ENCODE assay signal across 21 cellular contexts in genomic region chr5:68920888-68921287, GRCh38.
DNase-seq lines count a peak whose midpoint lies in the region; ATAC-seq, FAIRE-seq and TF ChIP-seq lines count a peak whose summit lies in the region.
"Had no signal": no experiment of that assay in that cellular context is flagged by ENCODE, and none has a peak within 500 bp of the region (broad histone marks: within the 10 kb centered on the region; RNA-seq: fewer than 3 reads in every experiment).

No MANE protein-coding gene starts in this region.

- H3K9ac ChIP-seq in H1 (replicated peaks in 1 of 4; ENCODE audit: extremely low read depth in 1 of 4, low read depth in 3 of 4, low read length in 3 of 4) (no peak overlapping the region), iPS-20b (ENCODE audit: low read depth, low read length) (peak overlapping the region; percentile 30; the same call in 1 of the 2 replicates)
- H3K9ac ChIP-seq: BLaER1 had no signal

- peak overlapping the region; percentile 94 for H3K4ac ChIP-seq in H1 (replicated peaks; ENCODE audit: insufficient read length, low read depth, low read length)

- H2BK5ac ChIP-seq in H1 (ENCODE audit: low read depth, low read length), result peak overlapping the region; percentile 98

- peak; percentile 31 to 43 for ATAC-seq in natural killer cell treated with Interleukin-12 subunit alpha and Interleukin-12 subunit beta and Interleukin-15 and Interleukin-18, amount 100 ng/mL, for 72 hours
- ATAC-seq in natural killer cell (no peak), HG03378 (IDR thresholded peaks at IDR 0.05; ENCODE audit: unreplicated experiment) (no peak)
- ATAC-seq: A549, HepG2 had no signal

- no peaks in the 10 kb centered on the region for H3K4me1 Mint-ChIP-seq in natural killer cell treated with Interleukin-12 subunit alpha and Interleukin-12 subunit beta and Interleukin-15 and Interleukin-18, amount 100 ng/mL, for 72 hours (ENCODE audit: low read depth in 2 of 2)
- no peaks in the 10 kb centered on the region for H3K4me1 Mint-ChIP-seq in natural killer cell
- H3K4me1 Mint-ChIP-seq: CD14-positive monocyte; CD4-positive, alpha-beta memory T cell; IgD-negative memory B cell had no signal

- intact Hi-C loops in natural killer cell (cut with micrococcal nuclease) (no loop called here), ascending aorta (cut with DNase I) (no loop called here)

- peaks cover 0 to 22% (median 9%) of the 10 kb centered on the region in 4 experiments; a peak in 3 of 8 replicates for H3K36me3 ChIP-seq in H1 (ENCODE audit: control insufficient read depth in 2 of 4, insufficient read depth in 4 of 4, low read length in 3 of 4)
- H3K36me3 ChIP-seq in iPS-20b (ENCODE audit: insufficient read depth, low read depth, low read length), result peaks cover 8% of the 10 kb centered on the region; the same call in 1 of the 2 replicates
- no peaks in the 10 kb centered on the region for H3K36me3 ChIP-seq in ascending aorta
- H3K36me3 ChIP-seq: BLaER1, HAP-1 had no signal

- TF ChIP-seq CTCF in natural killer cell (IDR thresholded peaks at IDR 0.05) (no peak), H1 (IDR thresholded peaks at IDR 0.05; ENCODE audit: control extremely low read depth in 1 of 3, insufficient read depth in 1 of 3, low read depth in 1 of 3, low read length in 3 of 3) (no peak), ascending aorta (IDR thresholded peaks at IDR 0.05) (no peak)

- H3K23me2 ChIP-seq in H1 (ENCODE audit: low read depth, low read length), result no peaks in the 10 kb centered on the region

- peaks cover 0 to 6% of the 10 kb centered on the region in 2 donors for H3K27me3 Mint-ChIP-seq in natural killer cell treated with Interleukin-12 subunit alpha and Interleukin-12 subunit beta and Interleukin-15 and Interleukin-18, amount 100 ng/mL, for 72 hours
- peaks cover 0 to 5% of the 10 kb centered on the region in 2 donors for H3K27me3 Mint-ChIP-seq in natural killer cell (ENCODE audit: low read depth in 2 of 2)

- H3K79me2 ChIP-seq in H1 (ENCODE audit: control insufficient read depth in 1 of 2, insufficient read depth in 2 of 2, low read length in 2 of 2), result no peaks in the 10 kb centered on the region

- H2BK12ac ChIP-seq in H1 (ENCODE audit: low read depth, low read length), result peak overlapping the region; percentile 93; the same call in 1 of the 2 replicates

- H3K4me2 ChIP-seq in H1 (ENCODE audit: insufficient read depth in 1 of 2, low read depth in 2 of 2, low read length in 2 of 2), result no peak overlapping the region
- H3K4me2 ChIP-seq: A549, BLaER1 had no signal

- CTCF ChIA-PET in H1 (lab: Charles Lee; ENCODE audit: partially characterized antibody), result interaction anchor here (0.6 kb wide), 1 partner anchor 15 kb away, joined by 3 read pairs; no protein-coding TSS in a partner anchor

- H2BK120ac ChIP-seq in H1 (replicated peaks; ENCODE audit: low read depth, low read length), result peak overlapping the region; percentile 100

- H3K4me1 ChIP-seq in H1 (replicated peaks in 1 of 4; ENCODE audit: control insufficient read depth in 3 of 4, insufficient read depth in 4 of 4, low read length in 3 of 4) (peaks cover 2 to 22% (median 11%) of the 10 kb centered on the region in 4 experiments), iPS-20b (ENCODE audit: insufficient read depth, low read length) (peaks cover 27% of the 10 kb centered on the region), ascending aorta (no peaks in the 10 kb centered on the region)
- H3K4me1 ChIP-seq: BLaER1, HAP-1 had no signal

- TF ChIP-seq POLR2A in H1 (IDR thresholded peaks at IDR 0.05; ENCODE audit: control extremely low read depth in 1 of 2, low read depth in 2 of 2, low read length in 2 of 2), result no peak

- peak overlapping the region; percentile 96 for H3K18ac ChIP-seq in H1 (ENCODE audit: extremely low read depth, low read length)

- peak overlapping the region; percentile 99 for H4K5ac ChIP-seq in H1 (ENCODE audit: insufficient read length, low read depth, low read length)

- no peak overlapping the region for H3K14ac ChIP-seq in H1 (ENCODE audit: insufficient read length)

- peak overlapping the region; percentile 75; the same call in 1 of the 2 replicates for H3K27ac ChIP-seq in H1 (ENCODE audit: low read depth, low read length)
- peak overlapping the region; percentile 87 for H3K27ac ChIP-seq in iPS-20b (ENCODE audit: low read length)
- no peak overlapping the region for H3K27ac ChIP-seq in ascending aorta
- H3K27ac ChIP-seq: 22Rv1, A549, BLaER1 had no signal

- no peak overlapping the region for H2BK15ac ChIP-seq in H1 (ENCODE audit: low read length)

- 95% methylated on average over 14 of the region's 28 CpGs; no CpG with 5 or more reads in 1 of the 2 experiments for WGBS in H1 (ENCODE audit: extremely low coverage in 1 of 2, insufficient coverage in 1 of 2, insufficient read length in 1 of 2, insufficient replicate concordance in 2 of 2, low coverage in 1 of 2, low lambda C conversion rate in 2 of 2, missing lambda C conversion rate in 1 of 2), 2 experiments

- H3K4me3 ChIP-seq in H1 (ENCODE audit: extremely low read depth in 1 of 4, insufficient read depth in 2 of 4, low read depth in 3 of 4, low read length in 4 of 4) (no peak overlapping the region), iPS-20b (ENCODE audit: low read length) (no peak overlapping the region), ascending aorta (no peak overlapping the region)
- H3K4me3 ChIP-seq: A549, BLaER1, HAP-1 had no signal

- H4K20me1 ChIP-seq in H1 (replicated peaks in 1 of 2; ENCODE audit: control insufficient read depth in 1 of 2, insufficient read depth in 2 of 2, low read length in 2 of 2), result no peaks in the 10 kb centered on the region
- H4K20me1 ChIP-seq: BLaER1 had no signal

- H3K36me3 Mint-ChIP-seq in natural killer cell treated with Interleukin-12 subunit alpha and Interleukin-12 subunit beta and Interleukin-15 and Interleukin-18, amount 100 ng/mL, for 72 hours, result no peaks in the 10 kb centered on the region
- no peaks in the 10 kb centered on the region for H3K36me3 Mint-ChIP-seq in natural killer cell
- H3K36me3 Mint-ChIP-seq: CD14-positive monocyte; CD4-positive, alpha-beta memory T cell; IgD-negative memory B cell had no signal

- no peak for DNase-seq in natural killer cell treated with Interleukin-12 subunit alpha and Interleukin-12 subunit beta and Interleukin-15 and Interleukin-18, amount 100 ng/mL, for 72 hours (ENCODE audit: low spot score)
- DNase-seq in natural killer cell, result no peak
- no peak for DNase-seq in H1 (ENCODE audit: low read depth in 1 of 2, low spot score in 2 of 2)
- DNase-seq in ascending aorta (ENCODE audit: low spot score in 2 of 2), result no peak
- no peak for DNase-seq in activated naive CD4-positive, alpha-beta T cell treated with Interleukin-2 at 50 U/mL for 16 hours
- DNase-seq: DMS153, DMS79, GDM1, GOT3, KBM-7 had no signal

- POLR2A ChIA-PET in H1 (lab: Charles Lee; ENCODE audit: partially characterized antibody), result interaction anchor here (0.6 to 1.1 kb wide), 5 partner anchors 17 to 103 kb away, joined by 3 read pairs; no protein-coding TSS in a partner anchor

- H3K79me1 ChIP-seq in H1 (ENCODE audit: low read depth, low read length), result no peaks in the 10 kb centered on the region

- TF ChIP-seq RAD21 in H1 (IDR thresholded peaks at IDR 0.05 in 1 of 2, conservative IDR thresholded peaks at IDR 0.05 in 1 of 2; ENCODE audit: low read depth in 2 of 2, low read length in 2 of 2), result no peak

- no peaks in the 10 kb centered on the region for H3K27me3 ChIP-seq in H1 (replicated peaks in 1 of 4; ENCODE audit: control insufficient read depth in 3 of 4, extremely low read depth in 1 of 4, insufficient read depth in 3 of 4, low read length in 3 of 4)
- no peaks in the 10 kb centered on the region for H3K27me3 ChIP-seq in iPS-20b (ENCODE audit: insufficient read depth, low read length)
- H3K27me3 ChIP-seq in ascending aorta, result no peaks in the 10 kb centered on the region
- H3K27me3 ChIP-seq: BLaER1 had no signal

- no peak overlapping the region for H3K56ac ChIP-seq in H1 (replicated peaks; ENCODE audit: insufficient read length, low read depth, low read length)

- no peak overlapping the region; the same call in 1 of the 2 replicates for H4K8ac ChIP-seq in H1 (ENCODE audit: extremely low read depth, insufficient read depth, low read length)

- H2BK20ac ChIP-seq in H1 (ENCODE audit: low read length), result peak overlapping the region; percentile 83; the same call in 1 of the 2 replicates

- no peak overlapping the region for H3K23ac ChIP-seq in H1 (ENCODE audit: insufficient read length)

- peak overlapping the region; percentile 93; the same call in 1 of the 2 replicates for H2AK5ac ChIP-seq in H1 (ENCODE audit: low read depth, low read length)

- peak overlapping the region; percentile 98 for H4K91ac ChIP-seq in H1 (replicated peaks; ENCODE audit: insufficient read length, low read length)

- FAIRE-seq in H1 (lab: Jason Lieb, UNC), result no peak
- FAIRE-seq: A549, GM19239, HepG2 had no signal

- H3K9me3 ChIP-seq in H1 (ENCODE audit: insufficient read depth in 2 of 2, low read depth in 1 of 2, low read length in 1 of 2), result peaks cover 29 to 33% of the 10 kb centered on the region in 2 experiments
- peaks cover 33% of the 10 kb centered on the region for H3K9me3 ChIP-seq in iPS-20b (ENCODE audit: insufficient read depth, low read depth, low read length)
- no peaks in the 10 kb centered on the region for H3K9me3 ChIP-seq in ascending aorta

- H3K27ac Mint-ChIP-seq in natural killer cell treated with Interleukin-12 subunit alpha and Interleukin-12 subunit beta and Interleukin-15 and Interleukin-18, amount 100 ng/mL, for 72 hours, result no peak overlapping the region
- no peak overlapping the region for H3K27ac Mint-ChIP-seq in natural killer cell
- H3K27ac Mint-ChIP-seq: CD14-positive monocyte; CD4-positive, alpha-beta memory T cell; IgD-negative memory B cell had no signal

- no peak overlapping the region for H3K4me3 Mint-ChIP-seq in natural killer cell treated with Interleukin-12 subunit alpha and Interleukin-12 subunit beta and Interleukin-15 and Interleukin-18, amount 100 ng/mL, for 72 hours
- H3K4me3 Mint-ChIP-seq in natural killer cell, result no peak overlapping the region
- H3K4me3 Mint-ChIP-seq: CD14-positive monocyte; CD4-positive, alpha-beta memory T cell; IgD-negative memory B cell had no signal

- no peaks in the 10 kb centered on the region for H3K9me3 Mint-ChIP-seq in natural killer cell treated with Interleukin-12 subunit alpha and Interleukin-12 subunit beta and Interleukin-15 and Interleukin-18, amount 100 ng/mL, for 72 hours
- H3K9me3 Mint-ChIP-seq in natural killer cell, result peaks cover 0 to 2% of the 10 kb centered on the region in 2 donors

- no peak overlapping the region for H2AFZ ChIP-seq in H1 (ENCODE audit: low read length)

- no peak for TF ChIP-seq EP300 in H1 (IDR thresholded peaks at IDR 0.05; ENCODE audit: borderline replicate concordance in 1 of 2, low read depth in 2 of 2, low read length in 2 of 2)

TF ChIP-seq in H1, 55 proteins besides CTCF, POLR2A, EP300 and RAD21 (continues in another document):
- TF ChIP-seq TEAD4 (IDR thresholded peaks at IDR 0.05; ENCODE audit: low read depth, low read length) (no peak), SP1 (IDR thresholded peaks at IDR 0.05; ENCODE audit: low read depth, low read length) (no peak), KDM5A (IDR thresholded peaks at IDR 0.05; ENCODE audit: low read length) (no peak), GTF2F1 (IDR thresholded peaks at IDR 0.05; ENCODE audit: borderline replicate concordance, low read depth, low read length) (no peak), SAP30 (IDR thresholded peaks at IDR 0.05; ENCODE audit: insufficient read depth, insufficient replicate concordance, low read length) (no peak), PHF8 (conservative IDR thresholded peaks at IDR 0.05; ENCODE audit: low read depth, low read length) (no peak)

Comparison
In these comparisons a context has a peak if more than half of its experiments do, and no peak if none do; other contexts are left out.
1. ATAC-seq: peak in natural killer cell treated with Interleukin-12 subunit alpha and Interleukin-12 subunit beta and Interleukin-15 and Interleukin-18, amount 100 ng/mL, for 72 hours (2 of 2); none in natural killer cell (0 of 3) and HG03378 (single experiment).
2. H3K27ac ChIP-seq: peak in H1 (single experiment) and iPS-20b (single experiment); none in ascending aorta (0 of 2).